Comparison of ENCODE assay signal across 1 cellular context in the genomic region with DNA sequence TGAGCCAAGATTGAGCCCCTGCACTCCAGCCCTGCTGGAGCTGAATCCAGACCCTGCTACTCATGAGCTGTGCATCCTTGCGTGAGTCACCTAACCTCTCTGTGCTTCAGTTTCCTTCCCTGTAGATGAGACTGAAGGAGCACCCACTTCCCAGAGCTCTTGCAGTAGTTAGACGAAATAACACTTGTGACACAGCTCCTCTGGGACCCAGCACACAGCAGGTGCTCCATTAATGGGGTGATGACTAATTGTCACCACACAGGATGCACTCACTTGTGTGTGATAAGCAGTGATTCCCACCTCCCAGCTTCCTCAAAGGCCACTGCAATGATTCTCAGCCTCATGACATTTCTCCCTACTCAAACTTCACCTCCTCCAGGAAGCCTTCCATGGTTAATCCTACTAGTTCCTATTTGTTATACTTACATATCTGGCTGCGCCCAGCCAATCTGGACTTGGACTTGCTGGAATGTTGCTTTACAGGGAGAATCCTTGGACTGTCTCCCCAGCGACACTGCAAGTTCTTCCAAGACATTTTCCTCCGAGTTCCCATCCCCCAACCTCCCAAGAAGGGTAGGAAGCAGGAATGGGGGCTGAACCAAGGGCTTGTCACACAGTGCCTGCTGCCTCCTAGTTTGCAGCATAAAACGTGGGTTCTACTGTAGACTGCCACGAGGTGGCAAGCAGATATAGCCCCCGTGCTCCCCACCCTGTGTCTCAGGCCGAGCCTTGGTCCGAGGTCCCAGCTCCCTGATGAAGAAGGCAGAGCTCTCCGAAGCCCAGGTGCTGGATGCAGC.
TF ChIP-seq lines count a peak whose summit lies in the region.

No MANE protein-coding gene starts in this region.

TF ChIP-seq in K562, 482 proteins besides CTCF, POLR2A, EP300 and RAD21 (continues in another document):
- TF ChIP-seq BCOR (IDR thresholded peaks at IDR 0.05) (peak; percentile 93), TEAD4 (IDR thresholded peaks at IDR 0.05; ENCODE audit: low read length) (0 out of 2 replicates have a peak, but pooled peaks have one; percentile 23), TEAD4 (CRISPR knock-in tag; IDR thresholded peaks at IDR 0.05; ENCODE audit: borderline replicate concordance) (no peak), ETV1 (tag; conservative IDR thresholded peaks at IDR 0.05; ENCODE audit: low read depth) (peak; percentile 9; the same call in 1 of the 2 replicates), ADNP (tag; IDR thresholded peaks at IDR 0.05) (peak; percentile 94), LCOR (CRISPR knock-in tag; IDR thresholded peaks at IDR 0.05) (no peak), HDAC1 (IDR thresholded peaks at IDR 0.05) (peak in 1 of 2 experiments; percentile 84; a peak in 3 of 4 replicates), HNRNPUL1 (IDR thresholded peaks at IDR 0.05; ENCODE audit: low read length) (no peak), RFX1 (IDR thresholded peaks at IDR 0.05) (no peak), CBFA2T3 (IDR thresholded peaks at IDR 0.05) (peak; percentile 64), MAZ (CRISPR knock-in tag; conservative IDR thresholded peaks at IDR 0.05 in 1 of 2, IDR thresholded peaks at IDR 0.05 in 1 of 2) (no peak), RBM25 (IDR thresholded peaks at IDR 0.05; ENCODE audit: low read depth, low read length, severe bottlenecking) (peak; percentile 92), KLF16 (IDR thresholded peaks at IDR 0.05) (no peak), SAFB (IDR thresholded peaks at IDR 0.05; ENCODE audit: borderline replicate concordance, low read depth, low read length) (no peak), SIRT6 (IDR thresholded peaks at IDR 0.05; ENCODE audit: low read depth, low read length) (no peak), FUS (optimal IDR thresholded peaks at IDR 0.05; ENCODE audit: low read depth, low read length) (no peak), TCF3 (CRISPR knock-in tag; IDR thresholded peaks at IDR 0.05) (no peak), TAF15 (IDR thresholded peaks at IDR 0.05; ENCODE audit: low read depth, low read length) (no peak), TAL1 (IDR thresholded peaks at IDR 0.05) (no peak), JUN (IDR thresholded peaks at IDR 0.05; ENCODE audit: borderline replicate concordance, low read depth, low read length) (peak; percentile 69; the same call in 1 of the 2 replicates), JUN (CRISPR knock-in tag; IDR thresholded peaks at IDR 0.05; ENCODE audit: borderline replicate concordance) (no peak), ZNF253 (CRISPR knock-in tag; conservative IDR thresholded peaks at IDR 0.05) (no peak), ATF7 (IDR thresholded peaks at IDR 0.05) (no peak), NEUROD1 (IDR thresholded peaks at IDR 0.05; ENCODE audit: borderline replicate concordance, low read depth, low read length, partially characterized antibody) (no peak), IRF2 (CRISPR knock-in tag; IDR thresholded peaks at IDR 0.05) (no peak), CTBP1 (IDR thresholded peaks at IDR 0.05; ENCODE audit: borderline replicate concordance) (peak; percentile 17; the same call in 1 of the 2 replicates), PML (IDR thresholded peaks at IDR 0.05; ENCODE audit: low read length) (no peak), TEAD2 (tag; IDR thresholded peaks at IDR 0.05) (no peak), ZNF507 (tag; conservative IDR thresholded peaks at IDR 0.05) (no peak), YY1 (IDR thresholded peaks at IDR 0.05; ENCODE audit: borderline replicate concordance in 1 of 3, control insufficient read depth in 1 of 3, extremely low read depth in 1 of 3, insufficient read depth in 3 of 3, insufficient read length in 1 of 3, insufficient replicate concordance in 2 of 3, low read depth in 1 of 3, low read length in 2 of 3) (no peak)
- TF ChIP-seq, protein P1, sequence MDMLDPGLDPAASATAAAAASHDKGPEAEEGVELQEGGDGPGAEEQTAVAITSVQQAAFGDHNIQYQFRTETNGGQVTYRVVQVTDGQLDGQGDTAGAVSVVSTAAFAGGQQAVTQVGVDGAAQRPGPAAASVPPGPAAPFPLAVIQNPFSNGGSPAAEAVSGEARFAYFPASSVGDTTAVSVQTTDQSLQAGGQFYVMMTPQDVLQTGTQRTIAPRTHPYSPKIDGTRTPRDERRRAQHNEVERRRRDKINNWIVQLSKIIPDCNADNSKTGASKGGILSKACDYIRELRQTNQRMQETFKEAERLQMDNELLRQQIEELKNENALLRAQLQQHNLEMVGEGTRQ (CRISPR knock-in tag; IDR thresholded peaks at IDR 0.05): no peak
- TF ChIP-seq, protein P2, sequence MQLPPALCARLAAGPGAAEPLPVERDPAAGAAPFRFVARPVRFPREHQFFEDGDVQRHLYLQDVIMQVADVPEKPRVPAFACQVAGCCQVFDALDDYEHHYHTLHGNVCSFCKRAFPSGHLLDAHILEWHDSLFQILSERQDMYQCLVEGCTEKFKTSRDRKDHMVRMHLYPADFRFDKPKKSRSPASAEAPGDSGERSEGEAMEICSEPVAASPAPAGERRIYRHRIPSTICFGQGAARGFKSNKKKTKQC (CRISPR knock-in tag; IDR thresholded peaks at IDR 0.05): no peak
- TF ChIP-seq, protein P3, sequence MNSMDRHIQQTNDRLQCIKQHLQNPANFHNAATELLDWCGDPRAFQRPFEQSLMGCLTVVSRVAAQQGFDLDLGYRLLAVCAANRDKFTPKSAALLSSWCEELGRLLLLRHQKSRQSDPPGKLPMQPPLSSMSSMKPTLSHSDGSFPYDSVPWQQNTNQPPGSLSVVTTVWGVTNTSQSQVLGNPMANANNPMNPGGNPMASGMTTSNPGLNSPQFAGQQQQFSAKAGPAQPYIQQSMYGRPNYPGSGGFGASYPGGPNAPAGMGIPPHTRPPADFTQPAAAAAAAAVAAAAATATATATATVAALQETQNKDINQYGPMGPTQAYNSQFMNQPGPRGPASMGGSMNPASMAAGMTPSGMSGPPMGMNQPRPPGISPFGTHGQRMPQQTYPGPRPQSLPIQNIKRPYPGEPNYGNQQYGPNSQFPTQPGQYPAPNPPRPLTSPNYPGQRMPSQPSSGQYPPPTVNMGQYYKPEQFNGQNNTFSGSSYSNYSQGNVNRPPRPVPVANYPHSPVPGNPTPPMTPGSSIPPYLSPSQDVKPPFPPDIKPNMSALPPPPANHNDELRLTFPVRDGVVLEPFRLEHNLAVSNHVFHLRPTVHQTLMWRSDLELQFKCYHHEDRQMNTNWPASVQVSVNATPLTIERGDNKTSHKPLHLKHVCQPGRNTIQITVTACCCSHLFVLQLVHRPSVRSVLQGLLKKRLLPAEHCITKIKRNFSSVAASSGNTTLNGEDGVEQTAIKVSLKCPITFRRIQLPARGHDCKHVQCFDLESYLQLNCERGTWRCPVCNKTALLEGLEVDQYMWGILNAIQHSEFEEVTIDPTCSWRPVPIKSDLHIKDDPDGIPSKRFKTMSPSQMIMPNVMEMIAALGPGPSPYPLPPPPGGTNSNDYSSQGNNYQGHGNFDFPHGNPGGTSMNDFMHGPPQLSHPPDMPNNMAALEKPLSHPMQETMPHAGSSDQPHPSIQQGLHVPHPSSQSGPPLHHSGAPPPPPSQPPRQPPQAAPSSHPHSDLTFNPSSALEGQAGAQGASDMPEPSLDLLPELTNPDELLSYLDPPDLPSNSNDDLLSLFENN (IDR thresholded peaks at IDR 0.05; ENCODE audit: low read depth in 2 of 2, low read length in 2 of 2): no peak
- TF ChIP-seq, protein P4, sequence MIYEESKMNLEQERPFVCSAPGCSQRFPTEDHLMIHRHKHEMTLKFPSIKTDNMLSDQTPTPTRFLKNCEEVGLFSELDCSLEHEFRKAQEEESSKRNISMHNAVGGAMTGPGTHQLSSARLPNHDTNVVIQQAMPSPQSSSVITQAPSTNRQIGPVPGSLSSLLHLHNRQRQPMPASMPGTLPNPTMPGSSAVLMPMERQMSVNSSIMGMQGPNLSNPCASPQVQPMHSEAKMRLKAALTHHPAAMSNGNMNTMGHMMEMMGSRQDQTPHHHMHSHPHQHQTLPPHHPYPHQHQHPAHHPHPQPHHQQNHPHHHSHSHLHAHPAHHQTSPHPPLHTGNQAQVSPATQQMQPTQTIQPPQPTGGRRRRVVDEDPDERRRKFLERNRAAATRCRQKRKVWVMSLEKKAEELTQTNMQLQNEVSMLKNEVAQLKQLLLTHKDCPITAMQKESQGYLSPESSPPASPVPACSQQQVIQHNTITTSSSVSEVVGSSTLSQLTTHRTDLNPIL (CRISPR knock-in tag; IDR thresholded peaks at IDR 0.05): no peak
- TF ChIP-seq, protein P5, sequence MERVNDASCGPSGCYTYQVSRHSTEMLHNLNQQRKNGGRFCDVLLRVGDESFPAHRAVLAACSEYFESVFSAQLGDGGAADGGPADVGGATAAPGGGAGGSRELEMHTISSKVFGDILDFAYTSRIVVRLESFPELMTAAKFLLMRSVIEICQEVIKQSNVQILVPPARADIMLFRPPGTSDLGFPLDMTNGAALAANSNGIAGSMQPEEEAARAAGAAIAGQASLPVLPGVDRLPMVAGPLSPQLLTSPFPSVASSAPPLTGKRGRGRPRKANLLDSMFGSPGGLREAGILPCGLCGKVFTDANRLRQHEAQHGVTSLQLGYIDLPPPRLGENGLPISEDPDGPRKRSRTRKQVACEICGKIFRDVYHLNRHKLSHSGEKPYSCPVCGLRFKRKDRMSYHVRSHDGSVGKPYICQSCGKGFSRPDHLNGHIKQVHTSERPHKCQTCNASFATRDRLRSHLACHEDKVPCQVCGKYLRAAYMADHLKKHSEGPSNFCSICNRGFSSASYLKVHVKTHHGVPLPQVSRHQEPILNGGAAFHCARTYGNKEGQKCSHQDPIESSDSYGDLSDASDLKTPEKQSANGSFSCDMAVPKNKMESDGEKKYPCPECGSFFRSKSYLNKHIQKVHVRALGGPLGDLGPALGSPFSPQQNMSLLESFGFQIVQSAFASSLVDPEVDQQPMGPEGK (CRISPR knock-in tag; IDR thresholded peaks at IDR 0.05; ENCODE audit: borderline replicate concordance): no peak
- TF ChIP-seq, protein P6, sequence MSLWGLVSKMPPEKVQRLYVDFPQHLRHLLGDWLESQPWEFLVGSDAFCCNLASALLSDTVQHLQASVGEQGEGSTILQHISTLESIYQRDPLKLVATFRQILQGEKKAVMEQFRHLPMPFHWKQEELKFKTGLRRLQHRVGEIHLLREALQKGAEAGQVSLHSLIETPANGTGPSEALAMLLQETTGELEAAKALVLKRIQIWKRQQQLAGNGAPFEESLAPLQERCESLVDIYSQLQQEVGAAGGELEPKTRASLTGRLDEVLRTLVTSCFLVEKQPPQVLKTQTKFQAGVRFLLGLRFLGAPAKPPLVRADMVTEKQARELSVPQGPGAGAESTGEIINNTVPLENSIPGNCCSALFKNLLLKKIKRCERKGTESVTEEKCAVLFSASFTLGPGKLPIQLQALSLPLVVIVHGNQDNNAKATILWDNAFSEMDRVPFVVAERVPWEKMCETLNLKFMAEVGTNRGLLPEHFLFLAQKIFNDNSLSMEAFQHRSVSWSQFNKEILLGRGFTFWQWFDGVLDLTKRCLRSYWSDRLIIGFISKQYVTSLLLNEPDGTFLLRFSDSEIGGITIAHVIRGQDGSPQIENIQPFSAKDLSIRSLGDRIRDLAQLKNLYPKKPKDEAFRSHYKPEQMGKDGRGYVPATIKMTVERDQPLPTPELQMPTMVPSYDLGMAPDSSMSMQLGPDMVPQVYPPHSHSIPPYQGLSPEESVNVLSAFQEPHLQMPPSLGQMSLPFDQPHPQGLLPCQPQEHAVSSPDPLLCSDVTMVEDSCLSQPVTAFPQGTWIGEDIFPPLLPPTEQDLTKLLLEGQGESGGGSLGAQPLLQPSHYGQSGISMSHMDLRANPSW (CRISPR knock-in tag; IDR thresholded peaks at IDR 0.05): no peak
- TF ChIP-seq, protein P7, sequence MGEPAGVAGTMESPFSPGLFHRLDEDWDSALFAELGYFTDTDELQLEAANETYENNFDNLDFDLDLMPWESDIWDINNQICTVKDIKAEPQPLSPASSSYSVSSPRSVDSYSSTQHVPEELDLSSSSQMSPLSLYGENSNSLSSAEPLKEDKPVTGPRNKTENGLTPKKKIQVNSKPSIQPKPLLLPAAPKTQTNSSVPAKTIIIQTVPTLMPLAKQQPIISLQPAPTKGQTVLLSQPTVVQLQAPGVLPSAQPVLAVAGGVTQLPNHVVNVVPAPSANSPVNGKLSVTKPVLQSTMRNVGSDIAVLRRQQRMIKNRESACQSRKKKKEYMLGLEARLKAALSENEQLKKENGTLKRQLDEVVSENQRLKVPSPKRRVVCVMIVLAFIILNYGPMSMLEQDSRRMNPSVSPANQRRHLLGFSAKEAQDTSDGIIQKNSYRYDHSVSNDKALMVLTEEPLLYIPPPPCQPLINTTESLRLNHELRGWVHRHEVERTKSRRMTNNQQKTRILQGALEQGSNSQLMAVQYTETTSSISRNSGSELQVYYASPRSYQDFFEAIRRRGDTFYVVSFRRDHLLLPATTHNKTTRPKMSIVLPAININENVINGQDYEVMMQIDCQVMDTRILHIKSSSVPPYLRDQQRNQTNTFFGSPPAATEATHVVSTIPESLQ (CRISPR knock-in tag; IDR thresholded peaks at IDR 0.05): no peak
- TF ChIP-seq, protein P8, sequence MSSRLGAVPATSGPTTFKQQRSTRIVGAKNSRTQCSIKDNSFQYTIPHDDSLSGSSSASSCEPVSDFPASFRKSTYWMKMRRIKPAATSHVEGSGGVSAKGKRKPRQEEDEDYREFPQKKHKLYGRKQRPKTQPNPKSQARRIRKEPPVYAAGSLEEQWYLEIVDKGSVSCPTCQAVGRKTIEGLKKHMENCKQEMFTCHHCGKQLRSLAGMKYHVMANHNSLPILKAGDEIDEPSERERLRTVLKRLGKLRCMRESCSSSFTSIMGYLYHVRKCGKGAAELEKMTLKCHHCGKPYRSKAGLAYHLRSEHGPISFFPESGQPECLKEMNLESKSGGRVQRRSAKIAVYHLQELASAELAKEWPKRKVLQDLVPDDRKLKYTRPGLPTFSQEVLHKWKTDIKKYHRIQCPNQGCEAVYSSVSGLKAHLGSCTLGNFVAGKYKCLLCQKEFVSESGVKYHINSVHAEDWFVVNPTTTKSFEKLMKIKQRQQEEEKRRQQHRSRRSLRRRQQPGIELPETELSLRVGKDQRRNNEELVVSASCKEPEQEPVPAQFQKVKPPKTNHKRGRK (tag; IDR thresholded peaks at IDR 0.05): no peak
